9 cellular contexts compared by ENCODE assay signal in genomic region chr16:1929105-1929504, GRCh38. TPM values are rescaled to one million over a fixed set of nuclear protein-coding genes. Genes with fewer than 3 reads are reported as not detected.
DNase-seq lines count a peak whose midpoint lies in the region; ATAC-seq, FAIRE-seq and TF ChIP-seq lines count a peak whose summit lies in the region.
"Had no signal": no experiment of that assay in that cellular context is flagged by ENCODE, and none has a peak within 500 bp of the region (broad histone marks: within the 10 kb centered on the region; RNA-seq: fewer than 3 reads in every experiment).

No MANE protein-coding gene starts in this region.

- no peaks in the 10 kb centered on the region for H3K79me2 ChIP-seq in neural cell (replicated peaks; ENCODE audit: insufficient read depth, low read length)

- FAIRE-seq in GM12891 (lab: Jason Lieb, UNC), result no peak

- no peaks in the 10 kb centered on the region for H3K36me3 ChIP-seq in neural cell (ENCODE audit: insufficient read depth, low read length)

- TF ChIP-seq CTCF in RWPE1 (conservative IDR thresholded peaks at IDR 0.05; ENCODE audit: low read depth), result no peak
- TF ChIP-seq CTCF in epithelial cell of proximal tubule (conservative IDR thresholded peaks at IDR 0.05; ENCODE audit: low read depth, low read length), result no peak
- TF ChIP-seq CTCF in neural cell (IDR thresholded peaks at IDR 0.05; ENCODE audit: poor library complexity, severe bottlenecking), result no peak

- POLR2A ChIA-PET in RWPE1 (lab: Yijun Ruan, JAX; ENCODE audit: low non-redundant PET), result interaction anchor here (0.6 kb wide), 1 partner anchor 17 kb away, joined by 3 read pairs; no protein-coding TSS in a partner anchor

- no peak for TF ChIP-seq POLR2A in GM12891 (IDR thresholded peaks at IDR 0.05; ENCODE audit: low read depth, low read length)

- no peaks in the 10 kb centered on the region for H3F3A ChIP-seq in neural cell (ENCODE audit: insufficient read depth, low read length, poor library complexity, severe bottlenecking)

- DNase-seq in DMS 273 (lab: John Stamatoyannopoulos, UW; ENCODE audit: unreplicated experiment), result peak; percentile 56
- DNase-seq in RWPE1 (ENCODE audit: low spot score), result no peak
- DNase-seq in epithelial cell of proximal tubule (ENCODE audit: low read depth), result no peak
- DNase-seq in posterior cingulate gyrus, result no peak
- DNase-seq in GM12891 (ENCODE audit: insufficient read length, low spot score), result no peak

- H2AFZ ChIP-seq in neural cell (ENCODE audit: low read depth, low read length), result no peak overlapping the region

- peak overlapping the region; percentile 38 for H3K9ac ChIP-seq in neural cell (ENCODE audit: low read length)

- TF ChIP-seq EP300 in neural cell (conservative IDR thresholded peaks at IDR 0.05; ENCODE audit: poor library complexity, severe bottlenecking), result no peak

- no peaks in the 10 kb centered on the region for H3K27me3 ChIP-seq in neural cell (ENCODE audit: insufficient read depth, low read depth, low read length)

- no peaks in the 10 kb centered on the region for H4K20me1 ChIP-seq in neural cell (ENCODE audit: insufficient read depth)

- intact Hi-C loops in posterior cingulate gyrus (cut with DNase I), result loop anchor here (1.0 kb wide), 1 partner anchor 66 kb away; no protein-coding TSS in a partner anchor

- H3K27ac ChIP-seq in RWPE1 (peak overlapping the region; percentile 71), neural cell (ENCODE audit: low read length) (no peak overlapping the region)

- H3K4me3 ChIP-seq in epithelial cell of proximal tubule (ENCODE audit: low read depth, low read length) (peak overlapping the region; percentile 64), neural cell (ENCODE audit: low read length) (peak overlapping the region; percentile 56)

- H3K4me2 ChIP-seq in neural cell (ENCODE audit: low read length), result no peak overlapping the region

- ATAC-seq in HG02610 (IDR thresholded peaks at IDR 0.05; ENCODE audit: unreplicated experiment) (peak; percentile 13), GM18873 (IDR thresholded peaks at IDR 0.05; ENCODE audit: low FRiP score, unreplicated experiment) (no peak)

- H3K9me3 ChIP-seq in neural cell (ENCODE audit: low read length), result no peaks in the 10 kb centered on the region

- H3K9me2 ChIP-seq in neural cell (ENCODE audit: insufficient read depth, low read length), result no peaks in the 10 kb centered on the region

- no peak for TF ChIP-seq RAD21 in neural cell (conservative IDR thresholded peaks at IDR 0.05)

- CTCF ChIA-PET in RWPE1 (lab: Yijun Ruan, JAX), result interaction anchor here (0.5 to 2.5 kb wide), 13 partner anchors 10 to 930 kb away, joined by 3 to 12 read pairs (median 4); partner anchors contain the start of genes EME2 and MRPS34

TF ChIP-seq in neural cell, 6 proteins besides CTCF, POLR2A, EP300 and RAD21:
- TF ChIP-seq POLR2AphosphoS5 (IDR thresholded peaks at IDR 0.05) (no peak), MXI1 (conservative IDR thresholded peaks at IDR 0.05; ENCODE audit: poor library complexity, severe bottlenecking) (no peak), SMC3 (conservative IDR thresholded peaks at IDR 0.05; ENCODE audit: poor library complexity) (no peak), TAF1 (IDR thresholded peaks at IDR 0.05; ENCODE audit: low read depth) (no peak), REST (IDR thresholded peaks at IDR 0.05; ENCODE audit: borderline replicate concordance) (no peak), EZH2 (IDR thresholded peaks at IDR 0.05; ENCODE audit: borderline replicate concordance, insufficient read depth, low read length, poor library complexity, severe bottlenecking) (no peak)

TF ChIP-seq in GM12891, 5 proteins besides CTCF, POLR2A, EP300 and RAD21:
- TF ChIP-seq POU2F2 (IDR thresholded peaks at IDR 0.05; ENCODE audit: low read depth, low read length) (no peak), PAX5 (IDR thresholded peaks at IDR 0.05; ENCODE audit: insufficient read depth, low read length, severe bottlenecking) (no peak), TAF1 (IDR thresholded peaks at IDR 0.05; ENCODE audit: low read depth, low read length) (no peak), POLR2AphosphoS5 (IDR thresholded peaks at IDR 0.05; ENCODE audit: low read depth, low read length) (no peak), SPI1 (IDR thresholded peaks at IDR 0.05; ENCODE audit: low read depth, low read length) (no peak)
TF ChIP-seq in GM12891: peak in this region for 0.

RNA-seq across cellular contexts. Expression of gene HS3ST6, which starts 10.9 kb away (rescaled TPM):
- total RNA-seq in epithelial cell of proximal tubule, result not detected in 2 replicates
- not detected in 2 replicates for polyA plus RNA-seq in neural cell
- not detected in 2 replicates for polyA minus RNA-seq in neural cell
- polyA plus RNA-seq in GM12891 (2012; ENCODE audit: low read depth, missing spikeins), result not detected
- total RNA-seq: T-helper 2 cell treated with Interferon-gamma antibody and Interleukin-4, amounts not matched to agents 100 ng/mL and 5 ng/mL, for 36 hours had no signal

RNA-seq across cellular contexts. Expression of gene MSRB1, which starts 13.9 kb away (rescaled TPM):
- 8.6 and 22.0 TPM in 2 replicates for total RNA-seq in epithelial cell of proximal tubule
- polyA plus RNA-seq in neural cell, result 4.4 and 6.0 TPM in 2 replicates
- 3.1 and 4.1 TPM in 2 replicates for polyA minus RNA-seq in neural cell
- polyA plus RNA-seq in GM12891 (2012; ENCODE audit: low read depth, missing spikeins), result 37.1 TPM

RNA-seq across cellular contexts. Expression of gene RPL3L, which starts 25.4 kb away (rescaled TPM):
- not detected in 2 replicates for total RNA-seq in epithelial cell of proximal tubule
- polyA plus RNA-seq in neural cell, result not detected in 2 replicates
- not detected in 2 replicates for polyA minus RNA-seq in neural cell
- polyA plus RNA-seq in GM12891 (2012; ENCODE audit: low read depth, missing spikeins), result 0.05 TPM
- total RNA-seq: T-helper 2 cell treated with Interferon-gamma antibody and Interleukin-4, amounts not matched to agents 100 ng/mL and 5 ng/mL, for 36 hours had no signal

RNA-seq across cellular contexts. Expression of gene NDUFB10, which starts 30.2 kb away (rescaled TPM):
- 236 and 407 TPM in 2 replicates for total RNA-seq in epithelial cell of proximal tubule
- polyA plus RNA-seq in neural cell, result 215 and 217 TPM in 2 replicates
- 76.4 and 95.6 TPM in 2 replicates for polyA minus RNA-seq in neural cell
- polyA plus RNA-seq in GM12891 (2012; ENCODE audit: low read depth, missing spikeins), result 132 TPM

RNA-seq across cellular contexts. Expression of gene RPS2, which starts 35.5 kb away (rescaled TPM):
- total RNA-seq in epithelial cell of proximal tubule, result 2,813 and 2,878 TPM in 2 replicates
- polyA plus RNA-seq in neural cell, result 1,295 and 1,393 TPM in 2 replicates
- 735 and 770 TPM in 2 replicates for polyA minus RNA-seq in neural cell
- polyA plus RNA-seq in GM12891 (2012; ENCODE audit: low read depth, missing spikeins), result 7,809 TPM
